Comparison of ENCODE assay signal across 1 cellular context in the genomic region with DNA sequence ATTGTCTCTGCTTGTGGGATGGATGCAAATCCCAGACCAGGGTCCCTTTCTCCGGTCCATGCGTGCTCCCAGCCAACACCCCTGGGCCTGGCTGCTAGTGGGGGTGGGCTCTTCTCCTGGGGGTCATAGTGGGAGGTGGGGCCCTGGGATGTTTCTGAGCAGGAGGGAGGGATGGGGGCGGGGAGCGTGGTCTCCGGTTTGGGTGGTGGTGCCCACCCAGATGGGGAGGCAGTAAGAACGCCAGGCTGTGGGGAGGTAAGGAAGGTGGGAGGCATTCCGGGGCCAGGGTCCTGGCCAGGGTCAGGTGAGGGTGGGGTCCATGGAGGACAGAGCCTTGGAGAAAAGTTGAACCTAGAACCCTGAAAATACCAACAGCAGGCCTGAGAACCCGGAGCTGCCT.
TF ChIP-seq lines count a peak whose summit lies in the region.

No MANE protein-coding gene starts in this region.

TF ChIP-seq in IMR-90, 13 proteins besides CTCF, POLR2A, EP300 and RAD21:
- TF ChIP-seq FOS (IDR thresholded peaks at IDR 0.05; ENCODE audit: low read depth, low read length) (no peak), RFX5 (IDR thresholded peaks at IDR 0.05; ENCODE audit: low read depth, low read length) (no peak)
